In genomic region chr9:117919594-117919993, GRCh38 we compare ENCODE assay signal across 13 cellular contexts.
DNase-seq lines count a peak whose midpoint lies in the region; TF ChIP-seq lines count a peak whose summit lies in the region.
"Had no signal": no experiment of that assay in that cellular context is flagged by ENCODE, and none has a peak within 500 bp of the region (broad histone marks: within the 10 kb centered on the region; RNA-seq: fewer than 3 reads in every experiment).

No MANE protein-coding gene starts in this region.

- TF ChIP-seq CTCF in testis (IDR thresholded peaks at IDR 0.05): no peak

- 55 to 61% methylated on average over 2 of the region's 2 CpGs for WGBS in testis, 2 donors

- no peaks in the 10 kb centered on the region for H3K36me3 ChIP-seq in testis (ENCODE audit: low read depth, missing control alignments)
- H3K36me3 ChIP-seq: BE2C had no signal

- H3K9me3 ChIP-seq in testis: no peaks in the 10 kb centered on the region
- H3K9me3 ChIP-seq: BE2C had no signal

- H3K27ac ChIP-seq in testis: no peak overlapping the region
- H3K27ac ChIP-seq: C4-2B had no signal

- H3K27me3 ChIP-seq in testis: no peaks in the 10 kb centered on the region
- H3K27me3 ChIP-seq: BE2C had no signal

- no peak overlapping the region for H3K4me3 ChIP-seq in testis

- intact Hi-C loops in testis (cut with DNase I; ENCODE audit: low total_unique reads): no loop called here

- no peaks in the 10 kb centered on the region for H3K4me1 ChIP-seq in testis
- H3K4me1 ChIP-seq: BE2C had no signal

- peak; percentile 96 for DNase-seq in NCI-H1694 (lab: John Stamatoyannopoulos, UW)
- DNase-seq in NCI-H446 treated with DMSO at 0.1 percent for 48 hours (lab: John Stamatoyannopoulos, UW): peak; percentile 63
- peak; percentile 55 for DNase-seq in NCI-H82 treated with DMSO at 0.1 percent for 48 hours (lab: John Stamatoyannopoulos, UW; ENCODE audit: unreplicated experiment)
- DNase-seq in NK-92 treated with Interleukin-12 subunit alpha and Interleukin-12 subunit beta, amount 100 ng/mL, for 24 hours (lab: John Stamatoyannopoulos, UW): no peak
- DNase-seq in DMS53 treated with DMSO at 0.1 percent for 48 hours (lab: John Stamatoyannopoulos, UW; ENCODE audit: unreplicated experiment): no peak
- DNase-seq in NCI-H526 (lab: John Stamatoyannopoulos, UW): no peak
- no peak for DNase-seq in testis
- DNase-seq: BE2C; CD4-positive, alpha-beta memory T cell; GF-D8; GOT3; H9 had no signal

- no peak for TF ChIP-seq POLR2A in testis (IDR thresholded peaks at IDR 0.05)

Comparison
In these comparisons a context has a peak if more than half of its experiments do, and no peak if none do; other contexts are left out.
1. DNase-seq: peak in NCI-H1694 (single experiment), NCI-H446 treated with DMSO at 0.1 percent for 48 hours (single experiment) and NCI-H82 treated with DMSO at 0.1 percent for 48 hours (single experiment); none in NK-92 treated with Interleukin-12 subunit alpha and Interleukin-12 subunit beta, amount 100 ng/mL, for 24 hours (single experiment), DMS53 treated with DMSO at 0.1 percent for 48 hours (single experiment), NCI-H526 (0 of 2) and testis (single experiment).